In the genomic region with DNA sequence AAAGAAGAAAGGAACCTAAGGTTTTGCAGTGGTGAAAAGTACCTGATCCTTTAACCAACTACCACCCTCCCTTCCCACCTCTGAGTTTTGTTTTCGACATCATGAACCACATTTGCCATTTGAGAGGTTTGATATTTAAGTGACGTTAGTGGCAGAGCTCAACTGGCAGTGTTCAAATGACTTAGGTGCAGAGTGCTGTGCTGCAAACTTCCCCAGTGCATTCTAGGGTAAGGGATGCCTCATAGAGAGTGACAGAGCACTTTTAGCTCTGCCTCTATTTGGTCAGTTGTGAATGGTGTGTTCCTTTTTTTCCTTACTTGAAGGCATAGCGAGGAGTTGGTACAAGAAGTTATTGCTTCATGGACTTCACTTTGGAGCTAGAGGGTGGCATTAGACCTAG, we compare ENCODE assay signal across 17 cellular contexts. TPM values are rescaled to one million over a fixed set of nuclear protein-coding genes. Genes with fewer than 3 reads are reported as not detected.
DNase-seq lines count a peak whose midpoint lies in the region; ATAC-seq and TF ChIP-seq lines count a peak whose summit lies in the region.
"Had no signal": no experiment of that assay in that cellular context is flagged by ENCODE, and none has a peak within 500 bp of the region (broad histone marks: within the 10 kb centered on the region; RNA-seq: fewer than 3 reads in every experiment).

No MANE protein-coding gene starts in this region.

- TF ChIP-seq CTCF in PC-3 (conservative IDR thresholded peaks at IDR 0.05; ENCODE audit: low read depth, low read length) (no peak), GM23338 (conservative IDR thresholded peaks at IDR 0.05; ENCODE audit: low read depth in 2 of 2) (no peak), omental fat pad (IDR thresholded peaks at IDR 0.05) (no peak), body of pancreas (IDR thresholded peaks at IDR 0.05) (no peak)

- 83 to 93% methylated on average over 3 of the region's 3 CpGs for WGBS in body of pancreas, 2 donors

- no peaks in the 10 kb centered on the region for H3K9me3 Mint-ChIP-seq in GM23338
- H3K9me3 Mint-ChIP-seq: type B pancreatic cell had no signal

- TF ChIP-seq POLR2A in body of pancreas (IDR thresholded peaks at IDR 0.05): no peak

- CTCF ChIA-PET in PC-3 (lab: Charles Lee): no interaction called here

- no peaks in the 10 kb centered on the region for H3K9me2 ChIP-seq in PC-3 (replicated peaks; ENCODE audit: low read length)
- no peaks in the 10 kb centered on the region for H3K9me2 ChIP-seq in GM23338 (ENCODE audit: insufficient read depth)

- no peak overlapping the region for H3K27ac ChIP-seq in PC-3 (ENCODE audit: low read length)
- H3K27ac ChIP-seq in GM23338 (ENCODE audit: low read depth): no peak overlapping the region
- H3K27ac ChIP-seq in body of pancreas: no peak overlapping the region
- H3K27ac ChIP-seq: pancreas, PC-9 had no signal

- peak; percentile 27 for DNase-seq in activated T-cell treated with anti-CD3 and anti-CD28 coated beads for 48 hours (ENCODE audit: low read depth)
- no peak for DNase-seq in activated T-cell treated with anti-CD3 and anti-CD28 coated beads for 4 hours
- DNase-seq in PC-3: no peak
- DNase-seq in central memory CD4-positive, alpha-beta T cell: peak; percentile 21
- peak in 2 of 3 donors; percentile 20 to 33 for DNase-seq in stimulated activated CD4-positive, alpha-beta T cell treated with anti-CD3 and anti-CD28 coated beads, TNF-alpha, amount 100 ng/mL, for 48 hours (ENCODE audit: low read depth in 3 of 3)
- DNase-seq in GM23338 (ENCODE audit: low spot score): no peak
- no peak for DNase-seq in omental fat pad (ENCODE audit: low spot score)
- DNase-seq in body of pancreas: no peak
- DNase-seq: effector CD4-positive, alpha-beta T cell; Karpas-422; NCI-H146; NCI-H446 treated with DMSO at 0.1 percent for 48 hours; pancreas; PC-9 had no signal

- peak overlapping the region; percentile 55; the same call in 1 of the 2 replicates for H3K4me2 ChIP-seq in PC-3 (ENCODE audit: low read length)
- H3K4me2 ChIP-seq in GM23338: no peak overlapping the region
- H3K4me2 ChIP-seq: PC-9 had no signal

- H3K36me3 ChIP-seq in PC-3 (ENCODE audit: low read depth, low read length) (no peaks in the 10 kb centered on the region), GM23338 (ENCODE audit: insufficient read depth) (no peaks in the 10 kb centered on the region), body of pancreas (replicated peaks in 1 of 2; ENCODE audit: insufficient read depth in 1 of 2, low read depth in 2 of 2) (no peaks in the 10 kb centered on the region)
- H3K36me3 ChIP-seq: pancreas had no signal

- no peak overlapping the region for H3K4me3 Mint-ChIP-seq in GM23338
- H3K4me3 Mint-ChIP-seq: type B pancreatic cell had no signal

- peaks cover 5% of the 10 kb centered on the region for H3K27me3 Mint-ChIP-seq in GM23338 (ENCODE audit: insufficient read depth, low read depth, poor library complexity)

- intact Hi-C loops in PC-3 (cut with micrococcal nuclease): no loop called here
- intact Hi-C loops in body of pancreas (cut with DNase I): no loop called here

- BruUV-seq in PC-3 (replicated peaks; lab: Mats Ljungman, UMichigan): no TSS peak

- H3K27me3 ChIP-seq in PC-3 (ENCODE audit: low read length) (no peaks in the 10 kb centered on the region), GM23338 (ENCODE audit: insufficient read depth) (no peaks in the 10 kb centered on the region), body of pancreas (no peaks in the 10 kb centered on the region)
- H3K27me3 ChIP-seq: pancreas had no signal

- H3K9me3 ChIP-seq in PC-3 (ENCODE audit: low read length): no peaks in the 10 kb centered on the region
- H3K9me3 ChIP-seq in body of pancreas: no peaks in the 10 kb centered on the region
- H3K9me3 ChIP-seq: mucosa of descending colon, pancreas had no signal

- H4K20me1 ChIP-seq in PC-3 (ENCODE audit: low read length) (peaks cover 5% of the 10 kb centered on the region; the same call in 1 of the 2 replicates), GM23338 (replicated peaks; ENCODE audit: insufficient read depth) (no peaks in the 10 kb centered on the region; the same call in 1 of the 2 replicates)

- POLR2A ChIA-PET in PC-3 (lab: Charles Lee; ENCODE audit: unreplicated experiment): no interaction called here

- H3K4me3 ChIP-seq in PC-3 (ENCODE audit: low read length) (no peak overlapping the region), GM23338 (no peak overlapping the region), body of pancreas (no peak overlapping the region)
- H3K4me3 ChIP-seq: mucosa of descending colon, pancreas, PC-9 had no signal

- peaks cover 22% of the 10 kb centered on the region for H3K4me1 ChIP-seq in PC-3 (ENCODE audit: insufficient read depth, low read length)
- H3K4me1 ChIP-seq in GM23338 (ENCODE audit: insufficient read depth): peaks cover 10% of the 10 kb centered on the region; the same call in 1 of the 2 replicates
- H3K4me1 ChIP-seq in body of pancreas: no peaks in the 10 kb centered on the region
- H3K4me1 ChIP-seq: pancreas had no signal

- H3K36me3 Mint-ChIP-seq in GM23338 (ENCODE audit: low read depth): no peaks in the 10 kb centered on the region
- H3K36me3 Mint-ChIP-seq: type B pancreatic cell had no signal

- peaks cover 24% of the 10 kb centered on the region for H3K4me1 Mint-ChIP-seq in GM23338

- H3K27ac Mint-ChIP-seq in GM23338: no peak overlapping the region
- H3K27ac Mint-ChIP-seq: type B pancreatic cell had no signal

- H3F3A ChIP-seq in PC-3 (ENCODE audit: low read length, unreplicated experiment) (no peaks in the 10 kb centered on the region), GM23338 (replicated peaks; ENCODE audit: low read depth) (no peaks in the 10 kb centered on the region)

- H2AFZ ChIP-seq in PC-3 (ENCODE audit: low read length): no peak overlapping the region
- H2AFZ ChIP-seq in GM23338: no peak overlapping the region
- H2AFZ ChIP-seq: PC-9 had no signal

- H3K79me2 ChIP-seq in PC-3 (ENCODE audit: low read length) (no peaks in the 10 kb centered on the region; the same call in 1 of the 2 replicates), GM23338 (replicated peaks; ENCODE audit: insufficient read depth) (peaks cover 15% of the 10 kb centered on the region; the same call in 1 of the 2 replicates)

- ATAC-seq in PC-3 (no peak), GM23338 (no peak), omental fat pad (ENCODE audit: low FRiP score) (no peak), body of pancreas (no peak)
- ATAC-seq: pancreas, SK-N-SH treated with all-trans-retinoic acid at 6 μM for 48 hours had no signal

- no peak overlapping the region for H3K9ac ChIP-seq in PC-3 (ENCODE audit: low read length)

TF ChIP-seq in GM23338, 12 proteins besides CTCF, POLR2A, EP300 and RAD21 (continues in another document):
- no peak for TF ChIP-seq STAT1 (IDR thresholded peaks at IDR 0.05; ENCODE audit: unreplicated experiment)
- TF ChIP-seq JUNB (IDR thresholded peaks at IDR 0.05; ENCODE audit: unreplicated experiment): no peak
- TF ChIP-seq POLR2AphosphoS5 (IDR thresholded peaks at IDR 0.05; ENCODE audit: low read depth): no peak
- TF ChIP-seq CREB1 (CRISPR knock-in tag; IDR thresholded peaks at IDR 0.05; ENCODE audit: low read depth): no peak
- no peak for TF ChIP-seq NANOG (IDR thresholded peaks at IDR 0.05; ENCODE audit: borderline replicate concordance)
- no peak for TF ChIP-seq ZNF114 (CRISPR knock-in tag; IDR thresholded peaks at IDR 0.05)
- no peak for TF ChIP-seq EZH2 (IDR thresholded peaks at IDR 0.05; ENCODE audit: low read depth, unreplicated experiment)
- TF ChIP-seq EZH2phosphoT487 (IDR thresholded peaks at IDR 0.05; ENCODE audit: unreplicated experiment): no peak
- TF ChIP-seq, protein P1, sequence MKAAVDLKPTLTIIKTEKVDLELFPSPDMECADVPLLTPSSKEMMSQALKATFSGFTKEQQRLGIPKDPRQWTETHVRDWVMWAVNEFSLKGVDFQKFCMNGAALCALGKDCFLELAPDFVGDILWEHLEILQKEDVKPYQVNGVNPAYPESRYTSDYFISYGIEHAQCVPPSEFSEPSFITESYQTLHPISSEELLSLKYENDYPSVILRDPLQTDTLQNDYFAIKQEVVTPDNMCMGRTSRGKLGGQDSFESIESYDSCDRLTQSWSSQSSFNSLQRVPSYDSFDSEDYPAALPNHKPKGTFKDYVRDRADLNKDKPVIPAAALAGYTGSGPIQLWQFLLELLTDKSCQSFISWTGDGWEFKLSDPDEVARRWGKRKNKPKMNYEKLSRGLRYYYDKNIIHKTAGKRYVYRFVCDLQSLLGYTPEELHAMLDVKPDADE (IDR thresholded peaks at IDR 0.05): no peak
- no peak for TF ChIP-seq ZNF331 (CRISPR knock-in tag; IDR thresholded peaks at IDR 0.05; ENCODE audit: low read depth)
- TF ChIP-seq, protein P2, sequence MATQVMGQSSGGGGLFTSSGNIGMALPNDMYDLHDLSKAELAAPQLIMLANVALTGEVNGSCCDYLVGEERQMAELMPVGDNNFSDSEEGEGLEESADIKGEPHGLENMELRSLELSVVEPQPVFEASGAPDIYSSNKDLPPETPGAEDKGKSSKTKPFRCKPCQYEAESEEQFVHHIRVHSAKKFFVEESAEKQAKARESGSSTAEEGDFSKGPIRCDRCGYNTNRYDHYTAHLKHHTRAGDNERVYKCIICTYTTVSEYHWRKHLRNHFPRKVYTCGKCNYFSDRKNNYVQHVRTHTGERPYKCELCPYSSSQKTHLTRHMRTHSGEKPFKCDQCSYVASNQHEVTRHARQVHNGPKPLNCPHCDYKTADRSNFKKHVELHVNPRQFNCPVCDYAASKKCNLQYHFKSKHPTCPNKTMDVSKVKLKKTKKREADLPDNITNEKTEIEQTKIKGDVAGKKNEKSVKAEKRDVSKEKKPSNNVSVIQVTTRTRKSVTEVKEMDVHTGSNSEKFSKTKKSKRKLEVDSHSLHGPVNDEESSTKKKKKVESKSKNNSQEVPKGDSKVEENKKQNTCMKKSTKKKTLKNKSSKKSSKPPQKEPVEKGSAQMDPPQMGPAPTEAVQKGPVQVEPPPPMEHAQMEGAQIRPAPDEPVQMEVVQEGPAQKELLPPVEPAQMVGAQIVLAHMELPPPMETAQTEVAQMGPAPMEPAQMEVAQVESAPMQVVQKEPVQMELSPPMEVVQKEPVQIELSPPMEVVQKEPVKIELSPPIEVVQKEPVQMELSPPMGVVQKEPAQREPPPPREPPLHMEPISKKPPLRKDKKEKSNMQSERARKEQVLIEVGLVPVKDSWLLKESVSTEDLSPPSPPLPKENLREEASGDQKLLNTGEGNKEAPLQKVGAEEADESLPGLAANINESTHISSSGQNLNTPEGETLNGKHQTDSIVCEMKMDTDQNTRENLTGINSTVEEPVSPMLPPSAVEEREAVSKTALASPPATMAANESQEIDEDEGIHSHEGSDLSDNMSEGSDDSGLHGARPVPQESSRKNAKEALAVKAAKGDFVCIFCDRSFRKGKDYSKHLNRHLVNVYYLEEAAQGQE (IDR thresholded peaks at IDR 0.05; ENCODE audit: unreplicated experiment): no peak

RNA-seq across cellular contexts. Expression of a gene that starts 9.4 kb away (rescaled TPM):
- total RNA-seq in PC-3 (2014; rRNA removed) (4.7 and 10.9 TPM in 2 replicates), omental fat pad (10 to 100 TPM; 52.5 to 60.5 (median 53.9) TPM), body of pancreas (10 to 100 TPM; 19.5 to 35.3 TPM)
- total RNA-seq in GM23338 (2014; rRNA removed; shearing (Covaris generic)): 7.2 and 7.8 TPM in 2 replicates
- polyA plus RNA-seq in GM23338 (2016; fragmentation: Nextera tagmentation; extraction: Ambion mirVana): 5.1 and 5.9 TPM in 2 replicates

Comparison
In these comparisons a context has a peak if more than half of its experiments do, and no peak if none do; other contexts are left out.
1. DNase-seq: peak in activated T-cell treated with anti-CD3 and anti-CD28 coated beads for 48 hours (single experiment), central memory CD4-positive, alpha-beta T cell (single experiment) and stimulated activated CD4-positive, alpha-beta T cell treated with anti-CD3 and anti-CD28 coated beads, TNF-alpha, amount 100 ng/mL, for 48 hours (2 of 3); none in activated T-cell treated with anti-CD3 and anti-CD28 coated beads for 4 hours (single experiment), PC-3 (single experiment), GM23338 (single experiment), omental fat pad (single experiment) and body of pancreas (0 of 4).